Comparison of ENCODE assay signal across 12 cellular contexts in the genomic region with DNA sequence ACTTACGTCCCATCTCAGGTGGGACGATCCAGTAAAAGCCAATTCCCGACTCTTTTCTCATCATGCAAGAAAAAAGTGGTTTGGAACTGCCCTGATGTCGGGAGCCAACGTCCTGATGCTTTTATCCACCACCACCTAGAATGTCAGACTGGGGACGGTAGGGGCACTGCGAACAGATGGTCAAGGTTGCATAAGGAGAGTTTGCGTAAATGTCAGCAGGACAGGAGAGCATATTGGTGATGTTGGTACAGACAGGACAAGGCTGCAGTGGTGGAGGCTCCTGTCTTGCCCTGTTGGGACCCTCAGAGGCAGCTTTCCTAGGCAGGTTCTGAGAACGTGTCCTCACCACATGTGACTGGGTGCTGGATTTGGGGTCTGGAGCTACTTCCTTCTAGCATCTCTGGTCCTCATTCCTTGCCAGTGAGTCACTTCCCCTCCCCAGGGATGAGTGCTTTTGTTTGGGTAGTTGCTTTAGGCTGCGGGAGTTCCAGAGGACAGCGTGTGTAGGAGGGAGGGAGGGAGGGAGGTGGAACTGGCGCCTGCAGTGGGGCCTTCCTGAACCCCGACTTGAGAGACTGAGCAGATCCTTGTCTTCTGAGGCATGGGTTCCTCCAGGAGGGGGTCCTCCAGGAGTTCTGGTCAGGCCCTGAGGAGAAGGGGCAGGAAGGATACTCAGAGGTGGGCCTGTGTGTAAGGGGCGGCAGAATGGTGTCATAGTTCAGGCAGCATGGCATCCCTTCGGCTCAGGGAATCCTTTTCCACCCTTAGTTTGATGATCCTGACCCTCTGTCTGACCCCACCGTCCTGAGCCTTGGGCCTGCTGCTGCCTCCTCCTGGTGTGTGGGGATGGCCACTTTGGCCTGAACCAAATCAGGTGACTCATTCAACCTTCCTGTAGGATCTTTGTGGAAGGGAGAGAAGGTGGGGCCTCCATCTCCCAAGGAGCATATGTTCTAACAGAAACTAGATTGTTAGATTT. TPM values are rescaled to one million over a fixed set of nuclear protein-coding genes. Genes with fewer than 3 reads are reported as not detected.
DNase-seq lines count a peak whose midpoint lies in the region; ATAC-seq and TF ChIP-seq lines count a peak whose summit lies in the region.
"Had no signal": no experiment of that assay in that cellular context is flagged by ENCODE, and none has a peak within 500 bp of the region (broad histone marks: within the 10 kb centered on the region; RNA-seq: fewer than 3 reads in every experiment).

No MANE protein-coding gene starts in this region.

- intact Hi-C loops in Panc1 (cut with micrococcal nuclease; ENCODE audit: unreplicated experiment) (no loop called here), mucosa of descending colon (cut with DNase I, micrococcal nuclease) (no loop called here)

- H3K9me3 ChIP-seq in Panc1 (ENCODE audit: control insufficient read depth, insufficient read depth, low read depth, low read length) (no peaks in the 10 kb centered on the region), mucosa of descending colon (no peaks in the 10 kb centered on the region)
- H3K9me3 ChIP-seq: sigmoid colon had no signal

- ATAC-seq in Panc1, result peak; percentile 92
- ATAC-seq in mucosa of descending colon, result peak; percentile 63
- no peak for ATAC-seq in GM19455 (IDR thresholded peaks at IDR 0.05; ENCODE audit: unreplicated experiment)

- no peaks in the 10 kb centered on the region for H3K27me3 ChIP-seq in Panc1 (ENCODE audit: control insufficient read depth, insufficient read depth, low read length)
- H3K27me3 ChIP-seq: sigmoid colon had no signal

- no peak overlapping the region for H3K4me3 ChIP-seq in Panc1 (ENCODE audit: low read depth in 2 of 2, low read length in 2 of 2)
- H3K4me3 ChIP-seq in epithelial cell of proximal tubule (ENCODE audit: low read depth, low read length), result no peak overlapping the region
- H3K4me3 ChIP-seq in mucosa of descending colon, result no peak overlapping the region
- H3K4me3 ChIP-seq: sigmoid colon had no signal

- H3K27ac ChIP-seq in Panc1 (ENCODE audit: low read length), result peak overlapping the region; percentile 76
- H3K27ac ChIP-seq: sigmoid colon had no signal

- H3K4me1 ChIP-seq in Panc1 (ENCODE audit: control insufficient read depth, insufficient read depth, low read length), result peaks cover 40% of the 10 kb centered on the region
- no peaks in the 10 kb centered on the region for H3K4me1 ChIP-seq in mucosa of descending colon (ENCODE audit: low read depth)
- H3K4me1 ChIP-seq: sigmoid colon had no signal

- DNase-seq in ELF-1 (ENCODE audit: low read depth, low spot score), result peak; percentile 66
- DNase-seq in Panc1 (ENCODE audit: low read depth, low spot score), result no peak
- DNase-seq in epithelial cell of proximal tubule (ENCODE audit: low read depth), result no peak
- DNase-seq in mucosa of descending colon, result no peak
- DNase-seq in NCI-H2171 treated with DMSO at 0.1 percent for 48 hours (lab: John Stamatoyannopoulos, UW), result no peak
- no peak for DNase-seq in NCI-H2107 (lab: John Stamatoyannopoulos, UW)
- DNase-seq in DMS 273 treated with DMSO at 0.1 percent for 48 hours (lab: John Stamatoyannopoulos, UW), result no peak
- DNase-seq: activated B cell treated with CpG ODN at 0.5 μM for 24 hours; activated naive CD8-positive, alpha-beta T cell treated with anti-CD3 and anti-CD28 coated beads for 36 hours; NCI-H510A treated with DMSO at 0.1 percent for 48 hours; sigmoid colon had no signal

- in situ Hi-C loops in Panc1 (cut with HindIII; ENCODE audit: low pct_unique_long_range_greater_than_20kb, low sequenced_read_pairs), result no loop called here

- POLR2A ChIA-PET in Panc1 (lab: Charles Lee), result interaction anchor here (0.6 kb wide), 1 partner anchor 414 kb away, joined by 10 read pairs; no protein-coding TSS in a partner anchor

- TF ChIP-seq CTCF in Panc1 (IDR thresholded peaks at IDR 0.05) (no peak), epithelial cell of proximal tubule (conservative IDR thresholded peaks at IDR 0.05; ENCODE audit: low read depth, low read length) (peak; percentile 33), mucosa of descending colon (IDR thresholded peaks at IDR 0.05) (no peak)

- H3K36me3 ChIP-seq in Panc1 (ENCODE audit: control insufficient read depth, insufficient read depth, low read length) (no peaks in the 10 kb centered on the region), mucosa of descending colon (ENCODE audit: low read depth) (no peaks in the 10 kb centered on the region)
- H3K36me3 ChIP-seq: sigmoid colon had no signal

- CTCF ChIA-PET in Panc1 (lab: Charles Lee), result no interaction called here

- BruUV-seq in Panc1 (replicated peaks; lab: Mats Ljungman, UMichigan), result no TSS peak

RNA-seq across cellular contexts. Expression of a gene that starts 21.2 kb away (rescaled TPM):
- total RNA-seq in Panc1 (2021; ENCODE audit: unreplicated experiment) (65.4 TPM), epithelial cell of proximal tubule (23.9 and 73.5 TPM in 2 replicates), mucosa of descending colon (10 to 100 TPM; 18.3 to 46.2 (median 27.1) TPM)
- 51.1 TPM for polyA plus RNA-seq in Panc1 (2012; ENCODE audit: insufficient read length)
- total RNA-seq: activated B cell treated with CpG ODN at 0.5 μM for 24 hours; activated naive CD8-positive, alpha-beta T cell treated with anti-CD3 and anti-CD28 coated beads for 36 hours had no signal
